Comparison of ENCODE assay signal across 8 cellular contexts in genomic region chr18:22560283-22560627, GRCh38.
DNase-seq lines count a peak whose midpoint lies in the region; ATAC-seq and TF ChIP-seq lines count a peak whose summit lies in the region.
"Had no signal": no experiment of that assay in that cellular context is flagged by ENCODE, and none has a peak within 500 bp of the region (broad histone marks: within the 10 kb centered on the region; RNA-seq: fewer than 3 reads in every experiment).

No MANE protein-coding gene starts in this region.

- ATAC-seq in HG02798 (IDR thresholded peaks at IDR 0.05; ENCODE audit: poor library complexity, unreplicated experiment), result no peak

- no peaks in the 10 kb centered on the region for H3K79me2 ChIP-seq in mesendoderm (ENCODE audit: control insufficient read depth, insufficient read depth, low read length)

- H4K8ac ChIP-seq in mesendoderm (ENCODE audit: low read depth, low read length), result no peak overlapping the region

- no peak overlapping the region for H2AK5ac ChIP-seq in mesendoderm (ENCODE audit: low read length)

- H3K18ac ChIP-seq in mesendoderm (ENCODE audit: low read length), result no peak overlapping the region

- no peak overlapping the region for H3K4ac ChIP-seq in mesendoderm (ENCODE audit: low read depth, low read length)

- intact Hi-C loops in colonic mucosa (cut with DNase I), result loop anchor here (5.0 to 10.0 kb wide), 6 partner anchors 205 to 643 kb away; no protein-coding TSS in a partner anchor

- DNase-seq in NB4 (ENCODE audit: low read depth) (no peak), colonic mucosa (no peak), mesendoderm (no peak), suprapubic skin (ENCODE audit: low spot score in 2 of 2) (no peak), SIG-M5 (lab: John Stamatoyannopoulos, UW) (no peak), NCI-H2107 treated with DMSO at 0.1 percent for 48 hours (lab: John Stamatoyannopoulos, UW; ENCODE audit: unreplicated experiment) (no peak)
- DNase-seq: NCI-H446 had no signal

- peak overlapping the region in 1 of 2 donors; percentile 76 for H3K9ac ChIP-seq in colonic mucosa (ENCODE audit: low read depth in 2 of 2, low read length in 2 of 2)
- H3K9ac ChIP-seq in mesendoderm (ENCODE audit: low read length), result peak overlapping the region; percentile 16

- H3K27me3 ChIP-seq in colonic mucosa (no peaks in the 10 kb centered on the region), mesendoderm (ENCODE audit: insufficient read depth, low read length, poor library complexity) (peaks cover 12% of the 10 kb centered on the region), suprapubic skin (peaks cover 43% of the 10 kb centered on the region)

- H3K56ac ChIP-seq in mesendoderm (ENCODE audit: low read length), result peak overlapping the region; percentile 2

- H3K36me3 ChIP-seq in colonic mucosa (no peaks in the 10 kb centered on the region), mesendoderm (ENCODE audit: control insufficient read depth, insufficient read depth, low read length) (no peaks in the 10 kb centered on the region), suprapubic skin (no peaks in the 10 kb centered on the region)

- no peak overlapping the region for H2BK15ac ChIP-seq in mesendoderm (replicated peaks; ENCODE audit: low read depth)

- H3K4me3 ChIP-seq in NB4 (ENCODE audit: low read depth, low read length), result peak overlapping the region; percentile 53
- peak overlapping the region; percentile 52 for H3K4me3 ChIP-seq in colonic mucosa
- H3K4me3 ChIP-seq in mesendoderm (ENCODE audit: low read length), result no peak overlapping the region
- peak overlapping the region; percentile 61 for H3K4me3 ChIP-seq in suprapubic skin

- H3K27ac ChIP-seq in colonic mucosa, result no peak overlapping the region
- H3K27ac ChIP-seq in mesendoderm (ENCODE audit: low read depth, low read length), result no peak overlapping the region
- no peak overlapping the region for H3K27ac ChIP-seq in suprapubic skin

- no peak overlapping the region for H2BK5ac ChIP-seq in mesendoderm (ENCODE audit: low read length)

- no peak for TF ChIP-seq POLR2A in NB4 (IDR thresholded peaks at IDR 0.05; ENCODE audit: extremely low read depth, insufficient read length)
- no peak for TF ChIP-seq POLR2A in suprapubic skin (IDR thresholded peaks at IDR 0.05)

- no peak overlapping the region for H3K23ac ChIP-seq in mesendoderm (ENCODE audit: low read length)

- H3K9me3 ChIP-seq in colonic mucosa (no peaks in the 10 kb centered on the region), suprapubic skin (no peaks in the 10 kb centered on the region)

- peak overlapping the region; percentile 35 for H3K4me2 ChIP-seq in mesendoderm (ENCODE audit: low read length)

- H3K4me1 ChIP-seq in colonic mucosa (no peaks in the 10 kb centered on the region), mesendoderm (ENCODE audit: control insufficient read depth, low read depth, low read length) (no peaks in the 10 kb centered on the region), suprapubic skin (peaks cover 21% of the 10 kb centered on the region)

- TF ChIP-seq EP300 in suprapubic skin (IDR thresholded peaks at IDR 0.05), result no peak

- TF ChIP-seq CTCF in NB4 (IDR thresholded peaks at IDR 0.05; ENCODE audit: low read depth, low read length) (no peak), colonic mucosa (IDR thresholded peaks at IDR 0.05) (no peak), suprapubic skin (IDR thresholded peaks at IDR 0.05) (no peak)

- no peak overlapping the region for H2BK120ac ChIP-seq in mesendoderm (ENCODE audit: low read depth, low read length)

- H3K79me1 ChIP-seq in mesendoderm (ENCODE audit: low read length), result no peaks in the 10 kb centered on the region

- H4K5ac ChIP-seq in mesendoderm (ENCODE audit: low read length), result no peak overlapping the region

- WGBS in mesendoderm (ENCODE audit: extremely low coverage, insufficient coverage, low lambda C conversion rate), result no CpG with 5 or more reads among the region's 7 CpGs
- WGBS in suprapubic skin, result 51% methylated on average over 7 of the region's 7 CpGs
